ENCODE assay signal across 9 cellular contexts in the genomic region with DNA sequence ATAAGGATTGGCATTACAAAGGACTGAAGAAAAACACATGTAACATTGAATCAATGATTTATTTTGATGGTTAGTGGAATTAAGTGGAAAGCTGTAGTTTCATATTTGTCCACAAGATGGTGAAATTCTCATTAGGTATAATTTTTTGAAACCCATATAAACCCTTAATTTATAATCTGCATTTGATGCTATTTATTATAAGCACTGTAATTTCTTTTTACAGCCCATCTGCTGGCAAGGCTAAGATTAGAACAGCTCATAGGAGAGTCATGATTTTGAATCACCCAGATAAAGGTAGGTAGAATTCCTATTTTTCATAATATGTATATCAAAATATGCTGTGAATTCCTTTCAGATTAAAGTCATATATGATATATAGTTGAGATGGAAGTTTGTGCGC.
A peak's percentile ranks its signal among the peaks of the same experiment; 100 is the strongest.
DNase-seq lines count a peak whose midpoint lies in the region; ATAC-seq and TF ChIP-seq lines count a peak whose summit lies in the region.
"Had no signal": no experiment of that assay in that cellular context is flagged by ENCODE, and none has a peak within 500 bp of the region (broad histone marks: within the 10 kb centered on the region; RNA-seq: fewer than 3 reads in every experiment).

No MANE protein-coding gene starts in this region.

- H3K27ac ChIP-seq in MM.1S (ENCODE audit: low read length) = no peak overlapping the region

- H3K9me3 Mint-ChIP-seq in brain (peaks cover 0 to 6% (median 5%) of the 10 kb centered on the region in 5 experiments), mesothelial cell of epicardium (peaks cover 10% of the 10 kb centered on the region)
- peaks cover 5 to 7% of the 10 kb centered on the region in 2 donors for H3K9me3 Mint-ChIP-seq in stimulated activated naive CD8-positive, alpha-beta T cell treated with anti-CD3 and anti-CD28 coated beads, Interleukin-15, amount 100 ng/mL, for 72 hours

- H2AFZ ChIP-seq in MM.1S (ENCODE audit: low read length) = no peak overlapping the region

- H3K36me3 Mint-ChIP-seq in brain (peaks cover 7% of the 10 kb centered on the region), mesothelial cell of epicardium (peaks cover 41% of the 10 kb centered on the region)

- no peaks in the 10 kb centered on the region for H4K20me1 ChIP-seq in MM.1S (ENCODE audit: insufficient read depth, low read length)

- H3K27me3 ChIP-seq in MM.1S (replicated peaks; ENCODE audit: insufficient read depth, low read length) = no peaks in the 10 kb centered on the region

- H3K36me3 ChIP-seq in MM.1S (replicated peaks; ENCODE audit: insufficient read depth, low read length) = no peaks in the 10 kb centered on the region

- no peaks in the 10 kb centered on the region for H3K79me2 ChIP-seq in MM.1S (ENCODE audit: low read length)

- TF ChIP-seq CTCF in MM.1S (IDR thresholded peaks at IDR 0.05; ENCODE audit: low read length) (peak; percentile 42), brain (conservative IDR thresholded peaks at IDR 0.05) (peak; percentile 78 to 87), mesothelial cell of epicardium (IDR thresholded peaks at IDR 0.05; ENCODE audit: unreplicated experiment) (peak; percentile 87)

- no peak for ATAC-seq in HG02763 (IDR thresholded peaks at IDR 0.05; ENCODE audit: unreplicated experiment)
- no peak for ATAC-seq in stimulated activated naive CD8-positive, alpha-beta T cell treated with anti-CD3 and anti-CD28 coated beads, Interleukin-15, amount 100 ng/mL, for 72 hours

- H3K4me1 ChIP-seq in MM.1S (ENCODE audit: low read length) = no peaks in the 10 kb centered on the region

- DNase-seq in DMS153 treated with DMSO at 0.1 percent for 48 hours (lab: John Stamatoyannopoulos, UW; ENCODE audit: unreplicated experiment) (peak; percentile 26), MM.1S (no peak), mesothelial cell of epicardium (ENCODE audit: low spot score in 2 of 2, unreplicated experiment in 2 of 2) (no peak), T-helper 1 cell (no peak)
- DNase-seq in activated T-cell treated with anti-CD3 and anti-CD28 coated beads, Interleukin-2, amount 50 U/mL, for 48 hours = no peak
- no peak for DNase-seq in stimulated activated naive CD8-positive, alpha-beta T cell treated with anti-CD3 and anti-CD28 coated beads, Interleukin-15, amount 100 ng/mL, for 72 hours
- DNase-seq: naive B cell had no signal

- H3F3A ChIP-seq in MM.1S (ENCODE audit: insufficient read depth, low read length) = no peaks in the 10 kb centered on the region

- H3K4me2 ChIP-seq in MM.1S (ENCODE audit: low read depth, low read length) = no peak overlapping the region

- H3K4me3 ChIP-seq in MM.1S (ENCODE audit: low read length) = no peak overlapping the region

- no peak overlapping the region for H3K9ac ChIP-seq in MM.1S (ENCODE audit: low read length)

- H3K27me3 Mint-ChIP-seq in brain (peaks cover 4% of the 10 kb centered on the region), mesothelial cell of epicardium (ENCODE audit: low read depth) (no peaks in the 10 kb centered on the region)
- H3K27me3 Mint-ChIP-seq in stimulated activated naive CD8-positive, alpha-beta T cell treated with anti-CD3 and anti-CD28 coated beads, Interleukin-15, amount 100 ng/mL, for 72 hours = no peaks in the 10 kb centered on the region
- H3K27me3 Mint-ChIP-seq: naive B cell had no signal

- no peaks in the 10 kb centered on the region for H3K9me3 ChIP-seq in MM.1S (replicated peaks; ENCODE audit: insufficient read depth, low read length)

- H3K27ac Mint-ChIP-seq in brain = peak overlapping the region in 4 of 5 experiments; percentile 6 to 91 (median 62)
- H3K27ac Mint-ChIP-seq in mesothelial cell of epicardium = peak overlapping the region; percentile 40
- H3K27ac Mint-ChIP-seq in stimulated activated naive CD8-positive, alpha-beta T cell treated with anti-CD3 and anti-CD28 coated beads, Interleukin-15, amount 100 ng/mL, for 72 hours = no peak overlapping the region

- H3K9me2 ChIP-seq in MM.1S (replicated peaks; ENCODE audit: insufficient read depth, low read length) = no peaks in the 10 kb centered on the region

- H3K4me1 Mint-ChIP-seq in brain (peaks cover 33% of the 10 kb centered on the region), mesothelial cell of epicardium (peaks cover 30% of the 10 kb centered on the region)
- H3K4me1 Mint-ChIP-seq in stimulated activated naive CD8-positive, alpha-beta T cell treated with anti-CD3 and anti-CD28 coated beads, Interleukin-15, amount 100 ng/mL, for 72 hours = no peaks in the 10 kb centered on the region

- H3K4me3 Mint-ChIP-seq in brain (peak overlapping the region in 1 of 5 experiments; percentile 48), mesothelial cell of epicardium (no peak overlapping the region)
- H3K4me3 Mint-ChIP-seq in stimulated activated naive CD8-positive, alpha-beta T cell treated with anti-CD3 and anti-CD28 coated beads, Interleukin-15, amount 100 ng/mL, for 72 hours = no peak overlapping the region

Comparison
In these comparisons a context has a peak if more than half of its experiments do, and no peak if none do; other contexts are left out.
1. H3K27ac Mint-ChIP-seq: peak in brain (4 of 5) and mesothelial cell of epicardium (single experiment); none in stimulated activated naive CD8-positive, alpha-beta T cell treated with anti-CD3 and anti-CD28 coated beads, Interleukin-15, amount 100 ng/mL, for 72 hours (0 of 2).
2. Peak in every context shown above with its lines, with median percentiles within 50 percentile points of each other: CTCF ChIP-seq.